15 cellular contexts compared by ENCODE assay signal in the genomic region with DNA sequence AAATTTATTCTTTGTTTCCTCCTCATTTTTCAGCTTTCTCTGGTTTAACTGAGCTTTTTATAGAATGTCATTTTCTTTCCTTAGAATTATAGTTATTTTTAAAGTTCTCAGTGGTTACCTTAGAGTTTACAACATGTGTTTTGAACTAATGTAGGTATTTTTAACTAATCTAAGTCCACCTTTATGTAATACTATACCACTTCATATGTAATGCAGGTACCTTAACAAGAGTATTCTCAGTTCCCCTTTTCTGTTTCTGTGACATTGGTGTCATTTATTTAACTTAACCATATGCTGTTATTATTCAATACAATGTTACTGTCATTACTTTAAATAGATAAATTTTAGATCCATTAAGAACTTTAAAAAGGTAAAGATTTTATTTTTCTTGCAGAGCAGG.
DNase-seq lines count a peak whose midpoint lies in the region; ATAC-seq and TF ChIP-seq lines count a peak whose summit lies in the region.
"Had no signal": no experiment of that assay in that cellular context is flagged by ENCODE, and none has a peak within 500 bp of the region (broad histone marks: within the 10 kb centered on the region; RNA-seq: fewer than 3 reads in every experiment).

No MANE protein-coding gene starts in this region.

- DNase-seq in activated T-cell treated with anti-CD3 and anti-CD28 coated beads, Interleukin-2, amount 50 U/mL, for 24 hours: no peak
- DNase-seq in nephron progenitor cell (no peak), COLO829 (ENCODE audit: low spot score) (no peak)
- no peak for DNase-seq in effector memory CD8-positive, alpha-beta T cell
- DNase-seq: activated CD4-positive, alpha-beta memory T cell treated with anti-CD3 and anti-CD28 coated beads for 36 hours; anterior cingulate cortex; DMS153; NCI-H2171 treated with DMSO at 0.1 percent for 48 hours had no signal

- ATAC-seq in GM18867 (IDR thresholded peaks at IDR 0.05; ENCODE audit: unreplicated experiment) (peak; percentile 92), GM21528 (IDR thresholded peaks at IDR 0.05; ENCODE audit: low FRiP score, unreplicated experiment) (peak; percentile 70), HG03025 (IDR thresholded peaks at IDR 0.05; ENCODE audit: low FRiP score, unreplicated experiment) (peak; percentile 71), HG03575 (IDR thresholded peaks at IDR 0.05; ENCODE audit: extremely low read depth, insufficient number of reproducible peaks, low FRiP score, unreplicated experiment) (peak; percentile 95)
- ATAC-seq in effector memory CD8-positive, alpha-beta T cell (replicated peaks): no peak
- ATAC-seq: activated T-helper 17 cell treated with anti-CD3 and anti-CD28 coated beads, Interleukin-2, amount 50 U/mL, for 72 hours had no signal

- TF ChIP-seq CTCF in nephron progenitor cell (IDR thresholded peaks at IDR 0.05): no peak

- peaks cover 4% of the 10 kb centered on the region for H3K27me3 Mint-ChIP-seq in activated T-cell treated with anti-CD3 and anti-CD28 coated beads, Interleukin-2, amount 50 U/mL, for 24 hours
- H3K27me3 Mint-ChIP-seq in nephron progenitor cell (ENCODE audit: low read depth, poor library complexity): peaks cover 2% of the 10 kb centered on the region
- H3K27me3 Mint-ChIP-seq in effector memory CD8-positive, alpha-beta T cell: no peaks in the 10 kb centered on the region
- H3K27me3 Mint-ChIP-seq: activated T-helper 17 cell treated with anti-CD3 and anti-CD28 coated beads, Interleukin-2, amount 50 U/mL, for 72 hours; B cell had no signal

- no peaks in the 10 kb centered on the region for H3K36me3 Mint-ChIP-seq in activated T-cell treated with anti-CD3 and anti-CD28 coated beads, Interleukin-2, amount 50 U/mL, for 24 hours (ENCODE audit: low read depth)
- no peaks in the 10 kb centered on the region for H3K36me3 Mint-ChIP-seq in nephron progenitor cell (ENCODE audit: low read depth)
- no peaks in the 10 kb centered on the region for H3K36me3 Mint-ChIP-seq in effector memory CD8-positive, alpha-beta T cell (ENCODE audit: insufficient read depth)
- H3K36me3 Mint-ChIP-seq: activated CD4-positive, alpha-beta memory T cell treated with anti-CD3 and anti-CD28 coated beads for 36 hours had no signal

- no peak overlapping the region for H3K27ac Mint-ChIP-seq in activated T-cell treated with anti-CD3 and anti-CD28 coated beads, Interleukin-2, amount 50 U/mL, for 24 hours
- no peak overlapping the region for H3K27ac Mint-ChIP-seq in nephron progenitor cell
- no peak overlapping the region for H3K27ac Mint-ChIP-seq in effector memory CD8-positive, alpha-beta T cell
- H3K27ac Mint-ChIP-seq: activated CD4-positive, alpha-beta memory T cell treated with anti-CD3 and anti-CD28 coated beads for 36 hours; activated T-helper 17 cell treated with anti-CD3 and anti-CD28 coated beads, Interleukin-2, amount 50 U/mL, for 72 hours; B cell; nephron had no signal

- H3K4me3 Mint-ChIP-seq in activated T-cell treated with anti-CD3 and anti-CD28 coated beads, Interleukin-2, amount 50 U/mL, for 24 hours: no peak overlapping the region
- no peak overlapping the region for H3K4me3 Mint-ChIP-seq in nephron progenitor cell
- no peak overlapping the region for H3K4me3 Mint-ChIP-seq in effector memory CD8-positive, alpha-beta T cell
- H3K4me3 Mint-ChIP-seq: activated CD4-positive, alpha-beta memory T cell treated with anti-CD3 and anti-CD28 coated beads for 36 hours; activated T-helper 17 cell treated with anti-CD3 and anti-CD28 coated beads, Interleukin-2, amount 50 U/mL, for 72 hours; B cell; nephron had no signal

- H3K4me1 Mint-ChIP-seq in activated T-cell treated with anti-CD3 and anti-CD28 coated beads, Interleukin-2, amount 50 U/mL, for 24 hours (ENCODE audit: low read depth): no peaks in the 10 kb centered on the region
- H3K4me1 Mint-ChIP-seq in nephron progenitor cell: no peaks in the 10 kb centered on the region
- H3K4me1 Mint-ChIP-seq in effector memory CD8-positive, alpha-beta T cell (ENCODE audit: low read depth in 2 of 2): no peaks in the 10 kb centered on the region
- H3K4me1 Mint-ChIP-seq: activated T-helper 17 cell treated with anti-CD3 and anti-CD28 coated beads, Interleukin-2, amount 50 U/mL, for 72 hours; B cell; nephron had no signal

- H3K9me3 Mint-ChIP-seq in activated T-cell treated with anti-CD3 and anti-CD28 coated beads, Interleukin-2, amount 50 U/mL, for 24 hours: peaks cover 4% of the 10 kb centered on the region
- H3K9me3 Mint-ChIP-seq in nephron progenitor cell: peaks cover 5% of the 10 kb centered on the region
- H3K9me3 Mint-ChIP-seq in effector memory CD8-positive, alpha-beta T cell: peaks cover 5 to 8% of the 10 kb centered on the region in 2 donors
